ENCODE assay signal across 11 cellular contexts in genomic region chr14:60632257-60632656, GRCh38.
A peak's percentile ranks its signal among the peaks of the same experiment; 100 is the strongest.
DNase-seq lines count a peak whose midpoint lies in the region; ATAC-seq lines count a peak whose summit lies in the region.
"Had no signal": no experiment of that assay in that cellular context is flagged by ENCODE, and none has a peak within 500 bp of the region (broad histone marks: within the 10 kb centered on the region; RNA-seq: fewer than 3 reads in every experiment).

No MANE protein-coding gene starts in this region.

- peaks cover 17% of the 10 kb centered on the region for H3K4me1 Mint-ChIP-seq in T-helper 2 cell treated with Interferon-gamma antibody and Interleukin-4, amounts not matched to agents 5 μg/mL and 100 μg/mL, for 36 hours (ENCODE audit: low read depth)

- no peaks in the 10 kb centered on the region for H3K36me3 Mint-ChIP-seq in T-helper 2 cell treated with Interferon-gamma antibody and Interleukin-4, amounts not matched to agents 5 μg/mL and 100 μg/mL, for 36 hours (ENCODE audit: low read depth)

- H3K4me3 Mint-ChIP-seq in T-helper 2 cell treated with Interferon-gamma antibody and Interleukin-4, amounts not matched to agents 5 μg/mL and 100 μg/mL, for 36 hours = peak overlapping the region; percentile 39
- H3K4me3 Mint-ChIP-seq: activated CD4-positive, alpha-beta T cell treated with anti-CD3 and anti-CD28 coated beads for 36 hours had no signal

- H3K27ac Mint-ChIP-seq in T-helper 2 cell treated with Interferon-gamma antibody and Interleukin-4, amounts not matched to agents 5 μg/mL and 100 μg/mL, for 36 hours = no peak overlapping the region
- H3K27ac Mint-ChIP-seq: activated CD4-positive, alpha-beta T cell treated with anti-CD3 and anti-CD28 coated beads for 36 hours had no signal

- no peak for DNase-seq in T-helper 2 cell treated with Interferon-gamma antibody and Interleukin-4, amounts not matched to agents 5 μg/mL and 100 μg/mL, for 36 hours (ENCODE audit: low spot score)
- no peak for DNase-seq in NCI-H2171 treated with DMSO at 0.1 percent for 48 hours (lab: John Stamatoyannopoulos, UW)
- no peak for DNase-seq in head of caudate nucleus
- DNase-seq in stimulated activated CD4-positive, alpha-beta T cell treated with anti-CD3 and anti-CD28 coated beads, Interleukin-2, amount 100 ng/mL, for 24 hours = no peak
- DNase-seq: activated CD4-positive, alpha-beta T cell treated with anti-CD3 and anti-CD28 coated beads for 36 hours; effector CD4-positive, alpha-beta T cell; SHP77 treated with DMSO at 0.1 percent for 48 hours had no signal

- intact Hi-C loops in head of caudate nucleus (cut with DNase I) = no loop called here

- H3K9me3 Mint-ChIP-seq in T-helper 2 cell treated with Interferon-gamma antibody and Interleukin-4, amounts not matched to agents 5 μg/mL and 100 μg/mL, for 36 hours = no peaks in the 10 kb centered on the region

- H3K27me3 Mint-ChIP-seq in T-helper 2 cell treated with Interferon-gamma antibody and Interleukin-4, amounts not matched to agents 5 μg/mL and 100 μg/mL, for 36 hours (ENCODE audit: low read depth) = peaks cover 71% of the 10 kb centered on the region

- ATAC-seq in GM18861 (IDR thresholded peaks at IDR 0.05; ENCODE audit: unreplicated experiment) (peak; percentile 76), GM21526 (IDR thresholded peaks at IDR 0.05; ENCODE audit: low FRiP score, unreplicated experiment) (peak; percentile 69), HG03159 (IDR thresholded peaks at IDR 0.05; ENCODE audit: unreplicated experiment) (peak; percentile 74), GM19023 (IDR thresholded peaks at IDR 0.05; ENCODE audit: unreplicated experiment) (no peak)
- ATAC-seq: activated CD4-positive, alpha-beta T cell treated with anti-CD3 and anti-CD28 coated beads for 36 hours had no signal
